Comparison of ENCODE assay signal across 21 cellular contexts in the genomic region with DNA sequence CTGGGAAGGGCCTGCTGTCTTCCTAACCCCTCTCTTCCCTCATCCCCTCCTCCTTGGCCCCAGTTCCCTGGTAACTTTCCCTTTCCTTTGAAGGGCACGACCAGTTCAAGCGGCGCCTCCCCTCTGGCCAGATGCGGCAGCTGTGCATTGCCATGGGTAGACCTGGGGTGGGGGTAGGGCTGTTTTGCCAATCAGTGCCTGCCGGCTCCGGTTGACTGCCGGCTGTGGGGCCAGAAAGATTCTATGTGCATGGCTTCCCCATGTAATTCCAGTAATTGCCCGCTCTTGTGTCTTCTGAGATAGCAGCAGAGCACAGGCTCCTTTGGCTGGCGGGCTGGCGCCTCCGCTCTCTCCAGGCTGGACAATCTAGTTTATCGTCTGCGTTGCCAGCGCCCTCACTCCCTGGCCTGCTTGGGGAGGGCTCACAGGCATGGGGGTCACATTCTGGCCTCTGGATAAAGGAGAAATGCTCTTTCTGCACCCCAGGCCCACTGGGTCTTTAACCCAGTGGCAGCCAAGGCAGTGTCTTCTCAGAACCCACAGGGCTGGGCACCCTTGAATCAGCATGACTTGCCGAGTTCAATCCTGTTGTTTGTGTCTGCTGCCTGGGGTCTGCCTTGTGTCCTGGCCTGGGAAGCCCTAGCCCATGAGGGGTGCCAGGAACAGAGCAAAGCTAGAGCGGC. TPM values are rescaled to one million over a fixed set of nuclear protein-coding genes. Genes with fewer than 3 reads are reported as not detected.
DNase-seq lines count a peak whose midpoint lies in the region; ATAC-seq and TF ChIP-seq lines count a peak whose summit lies in the region.
"Had no signal": no experiment of that assay in that cellular context is flagged by ENCODE, and none has a peak within 500 bp of the region (broad histone marks: within the 10 kb centered on the region; RNA-seq: fewer than 3 reads in every experiment).

No MANE protein-coding gene starts in this region.

- WGBS in SK-N-SH (ENCODE audit: low lambda C conversion rate): 92% methylated on average over 16 of the region's 16 CpGs
- 59 to 92% (median 67%) methylated on average over 16 of the region's 16 CpGs for whole genome bisulfite sequencing in stomach, 5 donors

- no peaks in the 10 kb centered on the region for H4K20me1 ChIP-seq in SK-N-SH (ENCODE audit: insufficient read depth)

- no peaks in the 10 kb centered on the region for H3K27me3 ChIP-seq in SK-N-SH (ENCODE audit: insufficient read depth)
- no peaks in the 10 kb centered on the region for H3K27me3 ChIP-seq in lower lobe of right lung (ENCODE audit: low read depth)
- H3K27me3 ChIP-seq in stomach: no peaks in the 10 kb centered on the region

- intact Hi-C loops in lower lobe of right lung (cut with DNase I) (no loop called here), stomach (cut with DNase I; ENCODE audit: low total_unique reads) (loop anchor here (5.0 kb wide), 1 partner anchor 39 kb away; no protein-coding TSS in a partner anchor)

- no peak overlapping the region for H2AFZ ChIP-seq in SK-N-SH (ENCODE audit: low read depth)

- DNase-seq in SK-N-SH (peak; percentile 23), NCI-H2227 treated with DMSO at 0.1 percent for 48 hours (lab: John Stamatoyannopoulos, UW) (peak; percentile 47), lower lobe of right lung (peak; percentile 45), stomach (peak; percentile 30), NCI-H345 (lab: John Stamatoyannopoulos, UW) (no peak), amygdala (lab: John Stamatoyannopoulos, UW) (no peak)
- DNase-seq: activated CD4-positive, alpha-beta T cell treated with anti-CD3 and anti-CD28 coated beads, Interleukin-2, amount 50 U/mL, for 1 hour; activated T-cell treated with anti-CD3 and anti-CD28 coated beads, Interleukin-2, amount 50 U/mL, for 4 hours; central memory CD4-positive, alpha-beta T cell; DMS 273 treated with DMSO at 0.1 percent for 48 hours; GF-D8; Karpas-422; midbrain; NCI-H1092 treated with DMSO at 0.1 percent for 48 hours; NCI-H748 treated with DMSO at 0.1 percent for 48 hours; PC-3; stimulated activated CD4-positive, alpha-beta T cell treated with anti-CD3 and anti-CD28 coated beads, Interleukin-2, amount 100 ng/mL, for 48 hours; substantia nigra had no signal

- no peak overlapping the region for H3K4me3 ChIP-seq in SK-N-SH (ENCODE audit: low read depth in 2 of 2, low read length in 1 of 2)
- peak overlapping the region; percentile 6 for H3K4me3 ChIP-seq in lower lobe of right lung
- no peak overlapping the region for H3K4me3 ChIP-seq in stomach

- TF ChIP-seq CTCF in SK-N-SH (IDR thresholded peaks at IDR 0.05): no peak
- no peak for TF ChIP-seq CTCF in lower lobe of right lung (IDR thresholded peaks at IDR 0.05)
- no peak for TF ChIP-seq CTCF in stomach (IDR thresholded peaks at IDR 0.05)

- no peak for TF ChIP-seq RAD21 in SK-N-SH (IDR thresholded peaks at IDR 0.05; ENCODE audit: low read length)

- no peak overlapping the region for H3K27ac ChIP-seq in SK-N-SH (ENCODE audit: low read depth in 2 of 2, low read length in 1 of 2)
- peak overlapping the region; percentile 64 for H3K27ac ChIP-seq in lower lobe of right lung
- H3K27ac ChIP-seq in stomach: peak overlapping the region in 3 of 5 donors; percentile 60 to 99 (median 96)
- H3K27ac ChIP-seq: 22Rv1 had no signal

- no peak for TF ChIP-seq POLR2A in stomach (IDR thresholded peaks at IDR 0.05)

- POLR2A ChIA-PET in SK-N-SH (lab: Yijun Ruan, JAX): no interaction called here

- H3K4me2 ChIP-seq in SK-N-SH: no peak overlapping the region

- CTCF ChIA-PET in SK-N-SH (lab: Yijun Ruan, JAX): interaction anchor here (0.7 kb wide), 1 partner anchor 39 kb away, joined by 3 read pairs; no protein-coding TSS in a partner anchor

- H3F3A ChIP-seq in SK-N-SH (replicated peaks; ENCODE audit: insufficient read depth): no peaks in the 10 kb centered on the region

- TF ChIP-seq EP300 in SK-N-SH (IDR thresholded peaks at IDR 0.05; ENCODE audit: borderline replicate concordance in 1 of 2, low read depth in 1 of 2, low read length in 1 of 2) (no peak), stomach (IDR thresholded peaks at IDR 0.05) (no peak)

- H3K9me3 ChIP-seq in SK-N-SH: no peaks in the 10 kb centered on the region
- no peaks in the 10 kb centered on the region for H3K9me3 ChIP-seq in lower lobe of right lung
- no peaks in the 10 kb centered on the region for H3K9me3 ChIP-seq in stomach

- H3K4me1 ChIP-seq in SK-N-SH (ENCODE audit: control insufficient read depth in 1 of 2, insufficient read depth in 2 of 2, low read depth in 1 of 2, low read length in 1 of 2) (no peaks in the 10 kb centered on the region), lower lobe of right lung (peaks cover 16% of the 10 kb centered on the region), stomach (peaks cover 31 to 71% (median 49%) of the 10 kb centered on the region in 4 donors)

- no peak overlapping the region for H3K9ac ChIP-seq in SK-N-SH

- no peak for ATAC-seq in SK-N-SH treated with all-trans-retinoic acid at 6 μM for 48 hours
- ATAC-seq in lower lobe of right lung: no peak
- no peak for ATAC-seq in HG02610 (IDR thresholded peaks at IDR 0.05; ENCODE audit: unreplicated experiment)
- ATAC-seq: activated T-cell treated with anti-CD3 and anti-CD28 coated beads, Interleukin-2, amount 50 U/mL, for 4 hours; PC-3 had no signal

- H3K36me3 ChIP-seq in SK-N-SH (replicated peaks in 1 of 2; ENCODE audit: control insufficient read depth in 1 of 2, insufficient read depth in 2 of 2, low read length in 1 of 2) (peaks cover 4 to 16% of the 10 kb centered on the region in 2 experiments), lower lobe of right lung (peaks cover 78% of the 10 kb centered on the region), stomach (peaks cover 64 to 94% (median 81%) of the 10 kb centered on the region in 4 donors)

- H3K9me2 ChIP-seq in SK-N-SH: no peaks in the 10 kb centered on the region

- no peaks in the 10 kb centered on the region for H3K79me2 ChIP-seq in SK-N-SH (ENCODE audit: insufficient read depth)

TF ChIP-seq in SK-N-SH, 30 proteins besides CTCF, POLR2A, EP300 and RAD21 (continues in another document):
- TF ChIP-seq, protein P1, sequence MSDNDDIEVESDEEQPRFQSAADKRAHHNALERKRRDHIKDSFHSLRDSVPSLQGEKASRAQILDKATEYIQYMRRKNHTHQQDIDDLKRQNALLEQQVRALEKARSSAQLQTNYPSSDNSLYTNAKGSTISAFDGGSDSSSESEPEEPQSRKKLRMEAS (IDR thresholded peaks at IDR 0.05; ENCODE audit: low read depth): no peak
- TF ChIP-seq JUND (IDR thresholded peaks at IDR 0.05): no peak
- no peak for TF ChIP-seq NRF1 (IDR thresholded peaks at IDR 0.05; ENCODE audit: low read depth, low read length)

TF ChIP-seq in SK-N-SH treated with all-trans-retinoic acid at 6 μM for 48 hours, 23 proteins besides CTCF, POLR2A, EP300 and RAD21:
- TF ChIP-seq, protein P2, sequence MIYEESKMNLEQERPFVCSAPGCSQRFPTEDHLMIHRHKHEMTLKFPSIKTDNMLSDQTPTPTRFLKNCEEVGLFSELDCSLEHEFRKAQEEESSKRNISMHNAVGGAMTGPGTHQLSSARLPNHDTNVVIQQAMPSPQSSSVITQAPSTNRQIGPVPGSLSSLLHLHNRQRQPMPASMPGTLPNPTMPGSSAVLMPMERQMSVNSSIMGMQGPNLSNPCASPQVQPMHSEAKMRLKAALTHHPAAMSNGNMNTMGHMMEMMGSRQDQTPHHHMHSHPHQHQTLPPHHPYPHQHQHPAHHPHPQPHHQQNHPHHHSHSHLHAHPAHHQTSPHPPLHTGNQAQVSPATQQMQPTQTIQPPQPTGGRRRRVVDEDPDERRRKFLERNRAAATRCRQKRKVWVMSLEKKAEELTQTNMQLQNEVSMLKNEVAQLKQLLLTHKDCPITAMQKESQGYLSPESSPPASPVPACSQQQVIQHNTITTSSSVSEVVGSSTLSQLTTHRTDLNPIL (CRISPR knock-in tag; IDR thresholded peaks at IDR 0.05; ENCODE audit: low read depth): no peak
TF ChIP-seq in SK-N-SH treated with all-trans-retinoic acid at 6 μM for 48 hours: peak in this region for 0.

RNA-seq across cellular contexts. Expression of a gene that starts 9.4 kb away (rescaled TPM):
- polyA plus RNA-seq in SK-N-SH (2012; rRNA removed): 17.3 and 17.5 TPM in 2 replicates
- polyA plus RNA-seq in SK-N-SH (2012; cell fraction: cytosol; rRNA removed): 8.0 and 12.6 TPM in 2 replicates
- polyA plus RNA-seq in SK-N-SH (2012; cell fraction: nucleus; rRNA removed): 39.5 and 52.3 TPM in 2 replicates
- total RNA-seq in lower lobe of right lung: 190 TPM
- 100 to 1,000 TPM in 3 of 5 donors, 10 to 100 TPM in 2; 15.1 to 310 (median 132) TPM for total RNA-seq in stomach
- polyA plus RNA-seq in stomach: 10 to 100 TPM; 16.9 to 39.4 (median 24.3) TPM

RNA-seq across cellular contexts. Expression of a gene that starts 11.2 kb away (rescaled TPM):
- polyA plus RNA-seq in SK-N-SH (2012; rRNA removed): 519 and 811 TPM in 2 replicates
- polyA plus RNA-seq in SK-N-SH (2012; cell fraction: cytosol; rRNA removed): 447 and 526 TPM in 2 replicates
- polyA plus RNA-seq in SK-N-SH (2012; cell fraction: nucleus; rRNA removed): 571 and 676 TPM in 2 replicates
- 297 TPM for total RNA-seq in lower lobe of right lung
- total RNA-seq in stomach: 1,000 to 10,000 TPM in 4 of 5 donors, 100 to 1,000 TPM in 1; 730 to 3,801 (median 2,320) TPM
- polyA plus RNA-seq in stomach: 1,000 to 10,000 TPM in 2 of 3 donors, 100 to 1,000 TPM in 1; 575 to 2,971 (median 1,072) TPM

RNA-seq across cellular contexts. Expression of a gene that starts 43.9 kb away (rescaled TPM):
- polyA plus RNA-seq in SK-N-SH (2012; rRNA removed) (19.6 and 27.3 TPM in 2 replicates), stomach (10 to 100 TPM; 14.9 to 30.7 (median 27.5) TPM)
- 25.9 and 27.4 TPM in 2 replicates for polyA plus RNA-seq in SK-N-SH (2012; cell fraction: cytosol; rRNA removed)
- polyA plus RNA-seq in SK-N-SH (2012; cell fraction: nucleus; rRNA removed): 25.4 and 27.2 TPM in 2 replicates
- total RNA-seq in lower lobe of right lung (78.2 TPM), stomach (100 to 1,000 TPM in 1 of 5 donors, 10 to 100 TPM in 4; 31.9 to 174 (median 63.0) TPM)

RNA-seq across cellular contexts. Expression of a gene that starts 43.9 kb away (rescaled TPM):
- polyA plus RNA-seq in SK-N-SH (2012; rRNA removed) (49.7 and 52.1 TPM in 2 replicates), stomach (10 to 100 TPM; 14.1 to 23.6 (median 20.4) TPM)
- 22.8 and 36.1 TPM in 2 replicates for polyA plus RNA-seq in SK-N-SH (2012; cell fraction: cytosol; rRNA removed)
- polyA plus RNA-seq in SK-N-SH (2012; cell fraction: nucleus; rRNA removed): 133 and 171 TPM in 2 replicates
- total RNA-seq in lower lobe of right lung (50.2 TPM), stomach (100 to 1,000 TPM in 3 of 5 donors, 10 to 100 TPM in 2; 64.8 to 232 (median 139) TPM)

RNA-seq across cellular contexts. Expression of a gene that starts 44.5 kb away (rescaled TPM):
- polyA plus RNA-seq in SK-N-SH (2012; rRNA removed): 11.9 and 15.4 TPM in 2 replicates
- polyA plus RNA-seq in SK-N-SH (2012; cell fraction: cytosol; rRNA removed): 10.4 and 11.4 TPM in 2 replicates
- polyA plus RNA-seq in SK-N-SH (2012; cell fraction: nucleus; rRNA removed): 25.9 and 36.4 TPM in 2 replicates
- 28.9 TPM for total RNA-seq in lower lobe of right lung
- total RNA-seq in stomach: 10 to 100 TPM in 4 of 5 donors, 1 to 10 TPM in 1; 6.7 to 21.6 (median 13.8) TPM
- 10 to 100 TPM in 1 of 3 donors, 1 to 10 TPM in 2; 6.8 to 11.2 (median 8.0) TPM for polyA plus RNA-seq in stomach

Comparison
In these comparisons a context has a peak if more than half of its experiments do, and no peak if none do; other contexts are left out.
1. DNase-seq: peak in SK-N-SH (single experiment), NCI-H2227 treated with DMSO at 0.1 percent for 48 hours (single experiment), lower lobe of right lung (single experiment) and stomach (single experiment); none in NCI-H345 (single experiment) and amygdala (0 of 56).
2. H3K27ac ChIP-seq: peak in lower lobe of right lung (single experiment) and stomach (3 of 5); none in SK-N-SH (0 of 2).